8 cellular contexts compared by ENCODE assay signal in genomic region chr4:37389967-37390580, GRCh38.
DNase-seq lines count a peak whose midpoint lies in the region; ATAC-seq, FAIRE-seq and TF ChIP-seq lines count a peak whose summit lies in the region.

No MANE protein-coding gene starts in this region.

- peak in 1 of 2 donors; percentile 19 for DNase-seq in heart right ventricle
- DNase-seq in left ventricle myocardium superior = no peak
- peak; percentile 41 for DNase-seq in IMR-90
- DNase-seq in RKO (ENCODE audit: low spot score) = peak; percentile 77
- DNase-seq in H1 (ENCODE audit: low read depth in 1 of 2, low spot score in 2 of 2) = no peak
- no peak for DNase-seq in ureter (ENCODE audit: low spot score)

- ATAC-seq in heart right ventricle (no peak), left ventricle myocardium superior (no peak), GM21717 (IDR thresholded peaks at IDR 0.05; ENCODE audit: unreplicated experiment) (peak; percentile 83), IMR-90 (ENCODE audit: low read depth) (peak; percentile 79)

- no peak for FAIRE-seq in H1 (lab: Jason Lieb, UNC)

- no peak overlapping the region for H2BK120ac ChIP-seq in IMR-90 (ENCODE audit: low read depth, low read length)
- H2BK120ac ChIP-seq in H1 (replicated peaks; ENCODE audit: low read depth, low read length) = no peak overlapping the region

- peak; percentile 50 for TF ChIP-seq RAD21 in IMR-90 (IDR thresholded peaks at IDR 0.05; ENCODE audit: low read length)
- TF ChIP-seq RAD21 in H1 (IDR thresholded peaks at IDR 0.05 in 1 of 2, conservative IDR thresholded peaks at IDR 0.05 in 1 of 2; ENCODE audit: low read depth in 2 of 2, low read length in 2 of 2) = peak; percentile 72 to 76

- H3K27ac ChIP-seq in heart right ventricle = no peak overlapping the region
- no peak overlapping the region for H3K27ac ChIP-seq in IMR-90 (ENCODE audit: insufficient read depth, low read length)
- no peak overlapping the region for H3K27ac ChIP-seq in H1 (ENCODE audit: low read depth, low read length)

- H3K36me3 ChIP-seq in heart right ventricle (no peaks in the 10 kb centered on the region), IMR-90 (ENCODE audit: control insufficient read depth, insufficient read depth, low read length) (no peaks in the 10 kb centered on the region), H1 (ENCODE audit: control insufficient read depth in 2 of 4, insufficient read depth in 4 of 4, low read length in 3 of 4) (no peaks in the 10 kb centered on the region)

- H3K4me1 Mint-ChIP-seq in nephron = no peaks in the 10 kb centered on the region

- no peak overlapping the region for H4K91ac ChIP-seq in IMR-90 (ENCODE audit: insufficient read depth, low read depth, low read length)
- H4K91ac ChIP-seq in H1 (replicated peaks; ENCODE audit: insufficient read length, low read length) = no peak overlapping the region

- no peak overlapping the region for H3K27ac Mint-ChIP-seq in nephron

- peak; percentile 41 to 83 (median 76) for TF ChIP-seq CTCF in heart right ventricle (IDR thresholded peaks at IDR 0.05)
- peak; percentile 66 for TF ChIP-seq CTCF in IMR-90 (conservative IDR thresholded peaks at IDR 0.05; ENCODE audit: low read depth, low read length)
- peak in 2 of 3 experiments; percentile 47 to 62; a peak in 2 of 4 replicates for TF ChIP-seq CTCF in H1 (IDR thresholded peaks at IDR 0.05; ENCODE audit: control extremely low read depth in 1 of 3, insufficient read depth in 1 of 3, low read depth in 1 of 3, low read length in 3 of 3)
- peak; percentile 62 to 78 (median 70) for TF ChIP-seq CTCF in nephron (IDR thresholded peaks at IDR 0.05; ENCODE audit: unreplicated experiment in 3 of 3)

- H4K20me1 ChIP-seq in IMR-90 (ENCODE audit: insufficient read depth, low read length) (no peaks in the 10 kb centered on the region), H1 (replicated peaks in 1 of 2; ENCODE audit: control insufficient read depth in 1 of 2, insufficient read depth in 2 of 2, low read length in 2 of 2) (no peaks in the 10 kb centered on the region)

- H3K79me1 ChIP-seq in IMR-90 (ENCODE audit: low read depth in 1 of 2, low read length in 2 of 2) = no peaks in the 10 kb centered on the region
- no peaks in the 10 kb centered on the region for H3K79me1 ChIP-seq in H1 (ENCODE audit: low read depth, low read length)

- H3K9ac ChIP-seq in IMR-90 (ENCODE audit: low read depth, low read length) = no peak overlapping the region
- H3K9ac ChIP-seq in H1 (replicated peaks in 1 of 4; ENCODE audit: extremely low read depth in 1 of 4, low read depth in 3 of 4, low read length in 3 of 4) = no peak overlapping the region

- H3K4me2 ChIP-seq in IMR-90 (ENCODE audit: low read depth, low read length) = peak overlapping the region; percentile 61; the same call in 1 of the 2 replicates
- H3K4me2 ChIP-seq in H1 (ENCODE audit: insufficient read depth in 1 of 2, low read depth in 2 of 2, low read length in 2 of 2) = no peak overlapping the region

- H3K9me3 ChIP-seq in heart right ventricle (no peaks in the 10 kb centered on the region), IMR-90 (ENCODE audit: control insufficient read depth, insufficient read depth, low read length) (no peaks in the 10 kb centered on the region), H1 (ENCODE audit: insufficient read depth in 2 of 2, low read depth in 1 of 2, low read length in 1 of 2) (no peaks in the 10 kb centered on the region)

- H3K56ac ChIP-seq in IMR-90 (ENCODE audit: extremely low read depth, insufficient read depth, low read length) = no peak overlapping the region
- no peak overlapping the region for H3K56ac ChIP-seq in H1 (replicated peaks; ENCODE audit: insufficient read length, low read depth, low read length)

- H3K18ac ChIP-seq in IMR-90 (ENCODE audit: low read depth, low read length) (no peak overlapping the region), H1 (ENCODE audit: extremely low read depth, low read length) (no peak overlapping the region)

- peaks cover 4% of the 10 kb centered on the region for H3K27me3 Mint-ChIP-seq in nephron (ENCODE audit: low read depth)

- H2AK9ac ChIP-seq in IMR-90 (replicated peaks; ENCODE audit: low read depth, low read length, poor library complexity) = no peak overlapping the region

- H4K5ac ChIP-seq in IMR-90 (ENCODE audit: low read depth, low read length) (no peak overlapping the region), H1 (ENCODE audit: insufficient read length, low read depth, low read length) (no peak overlapping the region)

- H3K23me2 ChIP-seq in H1 (ENCODE audit: low read depth, low read length) = no peaks in the 10 kb centered on the region

- H3K4ac ChIP-seq in IMR-90 (ENCODE audit: low read depth, low read length) (no peak overlapping the region), H1 (replicated peaks; ENCODE audit: insufficient read length, low read depth, low read length) (no peak overlapping the region)

- TF ChIP-seq EP300 in H1 (IDR thresholded peaks at IDR 0.05; ENCODE audit: borderline replicate concordance in 1 of 2, low read depth in 2 of 2, low read length in 2 of 2) = no peak

- H2AK5ac ChIP-seq in IMR-90 (ENCODE audit: low read depth, low read length) (no peak overlapping the region), H1 (ENCODE audit: low read depth, low read length) (no peak overlapping the region)

- H2BK15ac ChIP-seq in IMR-90 (ENCODE audit: low read depth, low read length) = no peak overlapping the region
- H2BK15ac ChIP-seq in H1 (ENCODE audit: low read length) = no peak overlapping the region

- CTCF ChIA-PET in IMR-90 (lab: Yijun Ruan, JAX) = interaction anchor here (0.9 to 1.1 kb wide), 2 partner anchors 9 to 18 kb away, joined by 3 to 4 read pairs; no protein-coding TSS in a partner anchor
- CTCF ChIA-PET in H1 (lab: Charles Lee; ENCODE audit: partially characterized antibody) = interaction anchor here (0.6 to 2.9 kb wide), 30 partner anchors 9 to 1108 kb away, joined by 3 to 22 read pairs (median 4); partner anchors contain the start of gene NWD2

- BruUV-seq in IMR-90 (replicated peaks; lab: Mats Ljungman, UMichigan) = no TSS peak

- H3K4me3 ChIP-seq in heart right ventricle (no peak overlapping the region), IMR-90 (ENCODE audit: insufficient read depth, low read depth, low read length) (no peak overlapping the region), H1 (ENCODE audit: extremely low read depth in 1 of 4, insufficient read depth in 2 of 4, low read depth in 3 of 4, low read length in 4 of 4) (no peak overlapping the region)

- TF ChIP-seq POLR2A in IMR-90 (IDR thresholded peaks at IDR 0.05; ENCODE audit: low read depth, low read length) = no peak
- no peak for TF ChIP-seq POLR2A in H1 (IDR thresholded peaks at IDR 0.05; ENCODE audit: control extremely low read depth in 1 of 2, low read depth in 2 of 2, low read length in 2 of 2)

- H4K8ac ChIP-seq in IMR-90 (ENCODE audit: low read depth in 2 of 2, low read length in 2 of 2) (no peak overlapping the region), H1 (ENCODE audit: extremely low read depth, insufficient read depth, low read length) (no peak overlapping the region)

- H2BK5ac ChIP-seq in IMR-90 (ENCODE audit: low read depth, low read length, poor library complexity, severe bottlenecking) = no peak overlapping the region
- no peak overlapping the region for H2BK5ac ChIP-seq in H1 (ENCODE audit: low read depth, low read length)

- no peak overlapping the region for H3K4me3 Mint-ChIP-seq in nephron

- WGBS in heart right ventricle, 2 donors = 30 to 36% methylated on average over 7 of the region's 7 CpGs
- WGBS in IMR-90 (ENCODE audit: extremely low coverage in 2 of 2, insufficient read length in 1 of 2), 2 experiments = no CpG with 5 or more reads among the region's 7 CpGs
- WGBS in H1 (ENCODE audit: extremely low coverage in 1 of 2, insufficient coverage in 1 of 2, insufficient read length in 1 of 2, insufficient replicate concordance in 2 of 2, low coverage in 1 of 2, low lambda C conversion rate in 2 of 2, missing lambda C conversion rate in 1 of 2), 2 experiments = 44% methylated on average over 7 of the region's 7 CpGs; no CpG with 5 or more reads in 1 of the 2 experiments

- H2BK12ac ChIP-seq in H1 (ENCODE audit: low read depth, low read length) = no peak overlapping the region

- H3K23ac ChIP-seq in IMR-90 (ENCODE audit: low read depth, low read length) = no peak overlapping the region
- H3K23ac ChIP-seq in H1 (ENCODE audit: insufficient read length) = no peak overlapping the region

- H3K14ac ChIP-seq in IMR-90 (replicated peaks; ENCODE audit: low read depth, low read length) (no peak overlapping the region), H1 (ENCODE audit: insufficient read length) (no peak overlapping the region)

- POLR2A ChIA-PET in IMR-90 (lab: Charles Lee; ENCODE audit: unreplicated experiment) = no interaction called here
- POLR2A ChIA-PET in H1 (lab: Charles Lee; ENCODE audit: partially characterized antibody) = no interaction called here

- intact Hi-C loops in heart right ventricle (cut with DNase I) = loop anchor here in 6 of 10 donors (5.0 to 10.0 kb wide), 5 partner anchors 975 to 1045 kb away; no protein-coding TSS in a partner anchor
- intact Hi-C loops in left ventricle myocardium superior (cut with micrococcal nuclease) = no loop called here
- intact Hi-C loops in IMR-90 (cut with micrococcal nuclease) = no loop called here

- no peaks in the 10 kb centered on the region for H3K9me3 Mint-ChIP-seq in nephron

- dilution Hi-C loops in IMR-90 (cut with HindIII; ENCODE audit: low sequenced_read_pairs, unreplicated experiment) = no loop called here

- no peak overlapping the region for H2AFZ ChIP-seq in IMR-90 (replicated peaks; ENCODE audit: low read length, poor library complexity)
- H2AFZ ChIP-seq in H1 (ENCODE audit: low read length) = no peak overlapping the region

- H3K36me3 Mint-ChIP-seq in nephron (ENCODE audit: low read depth) = no peaks in the 10 kb centered on the region

- in situ Hi-C loops in IMR-90 (cut with MboI; ENCODE audit: low sequenced_read_pairs) = loop anchor here (25.0 kb wide), 1 partner anchor 1028 kb away; no protein-coding TSS in a partner anchor

- H2BK20ac ChIP-seq in IMR-90 (ENCODE audit: low read depth, low read length) (no peak overlapping the region), H1 (ENCODE audit: low read length) (no peak overlapping the region)

- no peaks in the 10 kb centered on the region for H3K79me2 ChIP-seq in H1 (ENCODE audit: control insufficient read depth in 1 of 2, insufficient read depth in 2 of 2, low read length in 2 of 2)

- no peaks in the 10 kb centered on the region for H3K9me1 ChIP-seq in IMR-90 (ENCODE audit: insufficient read depth, low read length)

- H3K27me3 ChIP-seq in heart right ventricle (peaks cover 0 to 10% (median 0%) of the 10 kb centered on the region in 7 donors), IMR-90 (ENCODE audit: control insufficient read depth, insufficient read depth, low read length) (no peaks in the 10 kb centered on the region), H1 (replicated peaks in 1 of 4; ENCODE audit: control insufficient read depth in 3 of 4, extremely low read depth in 1 of 4, insufficient read depth in 3 of 4, low read length in 3 of 4) (no peaks in the 10 kb centered on the region)

- peaks cover 0 to 24% (median 10%) of the 10 kb centered on the region in 9 donors for H3K4me1 ChIP-seq in heart right ventricle
- no peaks in the 10 kb centered on the region for H3K4me1 ChIP-seq in IMR-90 (ENCODE audit: control insufficient read depth, insufficient read depth, low read length)
- H3K4me1 ChIP-seq in H1 (replicated peaks in 1 of 4; ENCODE audit: control insufficient read depth in 3 of 4, insufficient read depth in 4 of 4, low read length in 3 of 4) = peaks cover 0 to 5% (median 3%) of the 10 kb centered on the region in 4 experiments; a peak in 3 of 7 replicates

Comparison
In these comparisons a context has a peak if more than half of its experiments do, and no peak if none do; other contexts are left out.
1. intact Hi-C loops: an anchor here in heart right ventricle (5.0 to 10.0 kb wide); none called in left ventricle myocardium superior and IMR-90.
2. ATAC-seq: peak in GM21717 (single experiment) and IMR-90 (single experiment); none in heart right ventricle (0 of 8) and left ventricle myocardium superior (single experiment).
3. DNase-seq: peak in IMR-90 (single experiment) and RKO (single experiment); none in left ventricle myocardium superior (single experiment), H1 (0 of 2) and ureter (single experiment).
4. Peak in every context shown above with its lines, with median percentiles within 50 percentile points of each other: CTCF ChIP-seq.